Comparison of ENCODE assay signal across 1 cellular context in the genomic region with DNA sequence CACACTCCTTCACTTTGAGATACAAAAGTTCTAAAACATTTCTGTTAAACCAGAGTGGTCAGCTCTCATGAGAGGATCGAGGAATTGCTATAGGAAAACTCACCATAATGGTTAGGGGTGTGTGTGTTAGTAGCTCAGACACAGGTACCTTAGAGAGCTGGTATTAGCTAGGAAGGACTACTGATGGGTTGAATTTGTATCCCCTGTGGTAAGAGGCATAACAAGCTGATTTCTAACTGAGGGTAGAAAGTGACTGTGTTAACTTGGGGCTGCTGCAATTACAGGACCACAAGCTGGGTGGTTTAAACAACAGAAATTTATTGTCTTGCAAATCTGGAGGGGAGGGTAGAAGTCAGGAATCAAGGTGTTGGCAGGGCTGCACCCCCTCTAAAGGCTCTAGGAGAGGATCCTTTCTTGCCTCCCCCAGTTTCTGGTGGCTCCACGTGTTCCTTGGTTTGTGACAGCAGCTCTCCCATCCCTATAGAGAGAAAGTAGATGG.
TF ChIP-seq lines count a peak whose summit lies in the region.

No MANE protein-coding gene starts in this region.

TF ChIP-seq in WTC11, 78 proteins besides CTCF, POLR2A, EP300 and RAD21 (continued from another document):
- TF ChIP-seq, protein P1, sequence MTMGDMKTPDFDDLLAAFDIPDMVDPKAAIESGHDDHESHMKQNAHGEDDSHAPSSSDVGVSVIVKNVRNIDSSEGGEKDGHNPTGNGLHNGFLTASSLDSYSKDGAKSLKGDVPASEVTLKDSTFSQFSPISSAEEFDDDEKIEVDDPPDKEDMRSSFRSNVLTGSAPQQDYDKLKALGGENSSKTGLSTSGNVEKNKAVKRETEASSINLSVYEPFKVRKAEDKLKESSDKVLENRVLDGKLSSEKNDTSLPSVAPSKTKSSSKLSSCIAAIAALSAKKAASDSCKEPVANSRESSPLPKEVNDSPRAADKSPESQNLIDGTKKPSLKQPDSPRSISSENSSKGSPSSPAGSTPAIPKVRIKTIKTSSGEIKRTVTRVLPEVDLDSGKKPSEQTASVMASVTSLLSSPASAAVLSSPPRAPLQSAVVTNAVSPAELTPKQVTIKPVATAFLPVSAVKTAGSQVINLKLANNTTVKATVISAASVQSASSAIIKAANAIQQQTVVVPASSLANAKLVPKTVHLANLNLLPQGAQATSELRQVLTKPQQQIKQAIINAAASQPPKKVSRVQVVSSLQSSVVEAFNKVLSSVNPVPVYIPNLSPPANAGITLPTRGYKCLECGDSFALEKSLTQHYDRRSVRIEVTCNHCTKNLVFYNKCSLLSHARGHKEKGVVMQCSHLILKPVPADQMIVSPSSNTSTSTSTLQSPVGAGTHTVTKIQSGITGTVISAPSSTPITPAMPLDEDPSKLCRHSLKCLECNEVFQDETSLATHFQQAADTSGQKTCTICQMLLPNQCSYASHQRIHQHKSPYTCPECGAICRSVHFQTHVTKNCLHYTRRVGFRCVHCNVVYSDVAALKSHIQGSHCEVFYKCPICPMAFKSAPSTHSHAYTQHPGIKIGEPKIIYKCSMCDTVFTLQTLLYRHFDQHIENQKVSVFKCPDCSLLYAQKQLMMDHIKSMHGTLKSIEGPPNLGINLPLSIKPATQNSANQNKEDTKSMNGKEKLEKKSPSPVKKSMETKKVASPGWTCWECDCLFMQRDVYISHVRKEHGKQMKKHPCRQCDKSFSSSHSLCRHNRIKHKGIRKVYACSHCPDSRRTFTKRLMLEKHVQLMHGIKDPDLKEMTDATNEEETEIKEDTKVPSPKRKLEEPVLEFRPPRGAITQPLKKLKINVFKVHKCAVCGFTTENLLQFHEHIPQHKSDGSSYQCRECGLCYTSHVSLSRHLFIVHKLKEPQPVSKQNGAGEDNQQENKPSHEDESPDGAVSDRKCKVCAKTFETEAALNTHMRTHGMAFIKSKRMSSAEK (CRISPR knock-in tag; IDR thresholded peaks at IDR 0.05; ENCODE audit: borderline replicate concordance), result peak; percentile 92
- peak; percentile 94 for TF ChIP-seq EMX1 (CRISPR knock-in tag; IDR thresholded peaks at IDR 0.05)
- TF ChIP-seq, protein P2, sequence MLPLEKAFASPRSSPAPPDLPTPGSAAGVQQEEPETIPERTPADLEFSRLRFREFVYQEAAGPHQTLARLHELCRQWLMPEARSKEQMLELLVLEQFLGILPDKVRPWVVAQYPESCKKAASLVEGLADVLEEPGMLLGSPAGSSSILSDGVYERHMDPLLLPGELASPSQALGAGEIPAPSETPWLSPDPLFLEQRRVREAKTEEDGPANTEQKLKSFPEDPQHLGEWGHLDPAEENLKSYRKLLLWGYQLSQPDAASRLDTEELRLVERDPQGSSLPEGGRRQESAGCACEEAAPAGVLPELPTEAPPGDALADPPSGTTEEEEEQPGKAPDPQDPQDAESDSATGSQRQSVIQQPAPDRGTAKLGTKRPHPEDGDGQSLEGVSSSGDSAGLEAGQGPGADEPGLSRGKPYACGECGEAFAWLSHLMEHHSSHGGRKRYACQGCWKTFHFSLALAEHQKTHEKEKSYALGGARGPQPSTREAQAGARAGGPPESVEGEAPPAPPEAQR (CRISPR knock-in tag; IDR thresholded peaks at IDR 0.05), result no peak
- TF ChIP-seq FOXP1 (CRISPR knock-in tag; IDR thresholded peaks at IDR 0.05; ENCODE audit: borderline replicate concordance), result no peak
- TF ChIP-seq PRRX2 (CRISPR knock-in tag; IDR thresholded peaks at IDR 0.05), result peak; percentile 93
- TF ChIP-seq, protein P3, sequence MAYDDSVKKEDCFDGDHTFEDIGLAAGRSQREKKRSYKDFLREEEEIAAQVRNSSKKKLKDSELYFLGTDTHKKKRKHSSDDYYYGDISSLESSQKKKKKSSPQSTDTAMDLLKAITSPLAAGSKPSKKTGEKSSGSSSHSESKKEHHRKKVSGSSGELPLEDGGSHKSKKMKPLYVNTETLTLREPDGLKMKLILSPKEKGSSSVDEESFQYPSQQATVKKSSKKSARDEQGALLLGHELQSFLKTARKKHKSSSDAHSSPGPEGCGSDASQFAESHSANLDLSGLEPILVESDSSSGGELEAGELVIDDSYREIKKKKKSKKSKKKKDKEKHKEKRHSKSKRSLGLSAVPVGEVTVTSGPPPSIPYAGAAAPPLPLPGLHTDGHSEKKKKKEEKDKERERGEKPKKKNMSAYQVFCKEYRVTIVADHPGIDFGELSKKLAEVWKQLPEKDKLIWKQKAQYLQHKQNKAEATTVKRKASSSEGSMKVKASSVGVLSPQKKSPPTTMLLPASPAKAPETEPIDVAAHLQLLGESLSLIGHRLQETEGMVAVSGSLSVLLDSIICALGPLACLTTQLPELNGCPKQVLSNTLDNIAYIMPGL (CRISPR knock-in tag; IDR thresholded peaks at IDR 0.05), result no peak
- TF ChIP-seq TP53 (CRISPR knock-in tag; IDR thresholded peaks at IDR 0.05), result no peak
- TF ChIP-seq, protein P4, sequence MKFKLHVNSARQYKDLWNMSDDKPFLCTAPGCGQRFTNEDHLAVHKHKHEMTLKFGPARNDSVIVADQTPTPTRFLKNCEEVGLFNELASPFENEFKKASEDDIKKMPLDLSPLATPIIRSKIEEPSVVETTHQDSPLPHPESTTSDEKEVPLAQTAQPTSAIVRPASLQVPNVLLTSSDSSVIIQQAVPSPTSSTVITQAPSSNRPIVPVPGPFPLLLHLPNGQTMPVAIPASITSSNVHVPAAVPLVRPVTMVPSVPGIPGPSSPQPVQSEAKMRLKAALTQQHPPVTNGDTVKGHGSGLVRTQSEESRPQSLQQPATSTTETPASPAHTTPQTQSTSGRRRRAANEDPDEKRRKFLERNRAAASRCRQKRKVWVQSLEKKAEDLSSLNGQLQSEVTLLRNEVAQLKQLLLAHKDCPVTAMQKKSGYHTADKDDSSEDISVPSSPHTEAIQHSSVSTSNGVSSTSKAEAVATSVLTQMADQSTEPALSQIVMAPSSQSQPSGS (CRISPR knock-in tag; IDR thresholded peaks at IDR 0.05; ENCODE audit: borderline replicate concordance, low read depth), result no peak
- TF ChIP-seq, protein P5, sequence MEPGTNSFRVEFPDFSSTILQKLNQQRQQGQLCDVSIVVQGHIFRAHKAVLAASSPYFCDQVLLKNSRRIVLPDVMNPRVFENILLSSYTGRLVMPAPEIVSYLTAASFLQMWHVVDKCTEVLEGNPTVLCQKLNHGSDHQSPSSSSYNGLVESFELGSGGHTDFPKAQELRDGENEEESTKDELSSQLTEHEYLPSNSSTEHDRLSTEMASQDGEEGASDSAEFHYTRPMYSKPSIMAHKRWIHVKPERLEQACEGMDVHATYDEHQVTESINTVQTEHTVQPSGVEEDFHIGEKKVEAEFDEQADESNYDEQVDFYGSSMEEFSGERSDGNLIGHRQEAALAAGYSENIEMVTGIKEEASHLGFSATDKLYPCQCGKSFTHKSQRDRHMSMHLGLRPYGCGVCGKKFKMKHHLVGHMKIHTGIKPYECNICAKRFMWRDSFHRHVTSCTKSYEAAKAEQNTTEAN (CRISPR knock-in tag; IDR thresholded peaks at IDR 0.05), result no peak
- TF ChIP-seq SMAD4 (CRISPR knock-in tag; IDR thresholded peaks at IDR 0.05), result no peak
- no peak for TF ChIP-seq ZBTB21 (CRISPR knock-in tag; IDR thresholded peaks at IDR 0.05; ENCODE audit: borderline replicate concordance)
- TF ChIP-seq, protein P6, sequence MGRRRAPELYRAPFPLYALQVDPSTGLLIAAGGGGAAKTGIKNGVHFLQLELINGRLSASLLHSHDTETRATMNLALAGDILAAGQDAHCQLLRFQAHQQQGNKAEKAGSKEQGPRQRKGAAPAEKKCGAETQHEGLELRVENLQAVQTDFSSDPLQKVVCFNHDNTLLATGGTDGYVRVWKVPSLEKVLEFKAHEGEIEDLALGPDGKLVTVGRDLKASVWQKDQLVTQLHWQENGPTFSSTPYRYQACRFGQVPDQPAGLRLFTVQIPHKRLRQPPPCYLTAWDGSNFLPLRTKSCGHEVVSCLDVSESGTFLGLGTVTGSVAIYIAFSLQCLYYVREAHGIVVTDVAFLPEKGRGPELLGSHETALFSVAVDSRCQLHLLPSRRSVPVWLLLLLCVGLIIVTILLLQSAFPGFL (CRISPR knock-in tag; IDR thresholded peaks at IDR 0.05; ENCODE audit: borderline replicate concordance), result no peak
- TF ChIP-seq, protein P7, sequence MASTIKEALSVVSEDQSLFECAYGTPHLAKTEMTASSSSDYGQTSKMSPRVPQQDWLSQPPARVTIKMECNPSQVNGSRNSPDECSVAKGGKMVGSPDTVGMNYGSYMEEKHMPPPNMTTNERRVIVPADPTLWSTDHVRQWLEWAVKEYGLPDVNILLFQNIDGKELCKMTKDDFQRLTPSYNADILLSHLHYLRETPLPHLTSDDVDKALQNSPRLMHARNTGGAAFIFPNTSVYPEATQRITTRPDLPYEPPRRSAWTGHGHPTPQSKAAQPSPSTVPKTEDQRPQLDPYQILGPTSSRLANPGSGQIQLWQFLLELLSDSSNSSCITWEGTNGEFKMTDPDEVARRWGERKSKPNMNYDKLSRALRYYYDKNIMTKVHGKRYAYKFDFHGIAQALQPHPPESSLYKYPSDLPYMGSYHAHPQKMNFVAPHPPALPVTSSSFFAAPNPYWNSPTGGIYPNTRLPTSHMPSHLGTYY (CRISPR knock-in tag; IDR thresholded peaks at IDR 0.05), result peak; percentile 94
- TF ChIP-seq ZNF121 (CRISPR knock-in tag; IDR thresholded peaks at IDR 0.05), result no peak
- TF ChIP-seq FOXK1 (CRISPR knock-in tag; IDR thresholded peaks at IDR 0.05), result no peak
- peak; percentile 93 for TF ChIP-seq NFATC4 (CRISPR knock-in tag; IDR thresholded peaks at IDR 0.05)
- TF ChIP-seq RELA (CRISPR knock-in tag; IDR thresholded peaks at IDR 0.05; ENCODE audit: borderline replicate concordance), result no peak
- TF ChIP-seq, protein P8, sequence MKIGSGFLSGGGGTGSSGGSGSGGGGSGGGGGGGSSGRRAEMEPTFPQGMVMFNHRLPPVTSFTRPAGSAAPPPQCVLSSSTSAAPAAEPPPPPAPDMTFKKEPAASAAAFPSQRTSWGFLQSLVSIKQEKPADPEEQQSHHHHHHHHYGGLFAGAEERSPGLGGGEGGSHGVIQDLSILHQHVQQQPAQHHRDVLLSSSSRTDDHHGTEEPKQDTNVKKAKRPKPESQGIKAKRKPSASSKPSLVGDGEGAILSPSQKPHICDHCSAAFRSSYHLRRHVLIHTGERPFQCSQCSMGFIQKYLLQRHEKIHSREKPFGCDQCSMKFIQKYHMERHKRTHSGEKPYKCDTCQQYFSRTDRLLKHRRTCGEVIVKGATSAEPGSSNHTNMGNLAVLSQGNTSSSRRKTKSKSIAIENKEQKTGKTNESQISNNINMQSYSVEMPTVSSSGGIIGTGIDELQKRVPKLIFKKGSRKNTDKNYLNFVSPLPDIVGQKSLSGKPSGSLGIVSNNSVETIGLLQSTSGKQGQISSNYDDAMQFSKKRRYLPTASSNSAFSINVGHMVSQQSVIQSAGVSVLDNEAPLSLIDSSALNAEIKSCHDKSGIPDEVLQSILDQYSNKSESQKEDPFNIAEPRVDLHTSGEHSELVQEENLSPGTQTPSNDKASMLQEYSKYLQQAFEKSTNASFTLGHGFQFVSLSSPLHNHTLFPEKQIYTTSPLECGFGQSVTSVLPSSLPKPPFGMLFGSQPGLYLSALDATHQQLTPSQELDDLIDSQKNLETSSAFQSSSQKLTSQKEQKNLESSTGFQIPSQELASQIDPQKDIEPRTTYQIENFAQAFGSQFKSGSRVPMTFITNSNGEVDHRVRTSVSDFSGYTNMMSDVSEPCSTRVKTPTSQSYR (CRISPR knock-in tag; IDR thresholded peaks at IDR 0.05), result no peak
- TF ChIP-seq CREB1 (CRISPR knock-in tag; IDR thresholded peaks at IDR 0.05), result no peak
- TF ChIP-seq, protein P9, sequence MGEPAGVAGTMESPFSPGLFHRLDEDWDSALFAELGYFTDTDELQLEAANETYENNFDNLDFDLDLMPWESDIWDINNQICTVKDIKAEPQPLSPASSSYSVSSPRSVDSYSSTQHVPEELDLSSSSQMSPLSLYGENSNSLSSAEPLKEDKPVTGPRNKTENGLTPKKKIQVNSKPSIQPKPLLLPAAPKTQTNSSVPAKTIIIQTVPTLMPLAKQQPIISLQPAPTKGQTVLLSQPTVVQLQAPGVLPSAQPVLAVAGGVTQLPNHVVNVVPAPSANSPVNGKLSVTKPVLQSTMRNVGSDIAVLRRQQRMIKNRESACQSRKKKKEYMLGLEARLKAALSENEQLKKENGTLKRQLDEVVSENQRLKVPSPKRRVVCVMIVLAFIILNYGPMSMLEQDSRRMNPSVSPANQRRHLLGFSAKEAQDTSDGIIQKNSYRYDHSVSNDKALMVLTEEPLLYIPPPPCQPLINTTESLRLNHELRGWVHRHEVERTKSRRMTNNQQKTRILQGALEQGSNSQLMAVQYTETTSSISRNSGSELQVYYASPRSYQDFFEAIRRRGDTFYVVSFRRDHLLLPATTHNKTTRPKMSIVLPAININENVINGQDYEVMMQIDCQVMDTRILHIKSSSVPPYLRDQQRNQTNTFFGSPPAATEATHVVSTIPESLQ (CRISPR knock-in tag; IDR thresholded peaks at IDR 0.05), result no peak
- no peak for TF ChIP-seq SP1 (CRISPR knock-in tag; conservative IDR thresholded peaks at IDR 0.05)
- TF ChIP-seq, protein P10, sequence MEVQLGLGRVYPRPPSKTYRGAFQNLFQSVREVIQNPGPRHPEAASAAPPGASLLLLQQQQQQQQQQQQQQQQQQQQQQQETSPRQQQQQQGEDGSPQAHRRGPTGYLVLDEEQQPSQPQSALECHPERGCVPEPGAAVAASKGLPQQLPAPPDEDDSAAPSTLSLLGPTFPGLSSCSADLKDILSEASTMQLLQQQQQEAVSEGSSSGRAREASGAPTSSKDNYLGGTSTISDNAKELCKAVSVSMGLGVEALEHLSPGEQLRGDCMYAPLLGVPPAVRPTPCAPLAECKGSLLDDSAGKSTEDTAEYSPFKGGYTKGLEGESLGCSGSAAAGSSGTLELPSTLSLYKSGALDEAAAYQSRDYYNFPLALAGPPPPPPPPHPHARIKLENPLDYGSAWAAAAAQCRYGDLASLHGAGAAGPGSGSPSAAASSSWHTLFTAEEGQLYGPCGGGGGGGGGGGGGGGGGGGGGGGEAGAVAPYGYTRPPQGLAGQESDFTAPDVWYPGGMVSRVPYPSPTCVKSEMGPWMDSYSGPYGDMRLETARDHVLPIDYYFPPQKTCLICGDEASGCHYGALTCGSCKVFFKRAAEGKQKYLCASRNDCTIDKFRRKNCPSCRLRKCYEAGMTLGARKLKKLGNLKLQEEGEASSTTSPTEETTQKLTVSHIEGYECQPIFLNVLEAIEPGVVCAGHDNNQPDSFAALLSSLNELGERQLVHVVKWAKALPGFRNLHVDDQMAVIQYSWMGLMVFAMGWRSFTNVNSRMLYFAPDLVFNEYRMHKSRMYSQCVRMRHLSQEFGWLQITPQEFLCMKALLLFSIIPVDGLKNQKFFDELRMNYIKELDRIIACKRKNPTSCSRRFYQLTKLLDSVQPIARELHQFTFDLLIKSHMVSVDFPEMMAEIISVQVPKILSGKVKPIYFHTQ (CRISPR knock-in tag; IDR thresholded peaks at IDR 0.05), result peak; percentile 86; the same call in 1 of the 2 replicates
- TF ChIP-seq ESRRA (CRISPR knock-in tag; IDR thresholded peaks at IDR 0.05; ENCODE audit: borderline replicate concordance), result no peak
- TF ChIP-seq, protein P11, sequence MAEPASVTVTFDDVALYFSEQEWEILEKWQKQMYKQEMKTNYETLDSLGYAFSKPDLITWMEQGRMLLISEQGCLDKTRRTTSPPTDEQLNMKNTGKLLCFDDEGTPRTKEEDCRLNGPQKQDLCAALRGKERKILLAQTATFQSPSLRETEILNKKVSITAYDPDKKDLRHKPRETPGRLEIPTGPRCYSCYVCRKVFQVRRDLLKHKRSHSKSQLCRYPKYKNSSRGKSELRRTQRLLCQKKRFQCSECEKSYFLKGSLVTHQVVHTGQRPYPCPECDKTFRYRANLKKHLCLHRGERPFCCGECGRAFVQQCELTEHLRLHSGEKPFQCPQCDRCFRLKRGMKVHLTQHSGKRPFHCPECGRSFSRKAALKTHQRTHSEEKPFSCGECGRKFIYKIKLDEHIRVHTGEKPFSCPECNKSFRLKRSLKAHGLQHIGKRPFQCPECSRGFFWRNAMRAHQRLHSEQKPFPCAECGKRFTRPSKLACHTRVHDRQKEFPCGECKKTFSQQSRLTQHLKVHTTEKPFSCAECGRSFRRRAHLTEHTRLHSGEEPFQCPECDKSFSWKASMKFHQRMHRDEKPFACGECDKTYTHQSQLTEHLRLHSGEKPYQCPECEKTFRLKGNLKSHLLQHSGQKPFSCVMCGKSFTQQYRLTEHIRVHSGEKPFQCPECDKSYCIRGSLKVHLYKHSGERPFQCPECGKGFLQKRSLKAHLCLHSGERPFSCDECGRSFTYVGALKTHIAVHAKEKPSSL (CRISPR knock-in tag; conservative IDR thresholded peaks at IDR 0.05), result no peak
- no peak for TF ChIP-seq NR3C1 (CRISPR knock-in tag; conservative IDR thresholded peaks at IDR 0.05; ENCODE audit: low read depth)
